In the genomic region with DNA sequence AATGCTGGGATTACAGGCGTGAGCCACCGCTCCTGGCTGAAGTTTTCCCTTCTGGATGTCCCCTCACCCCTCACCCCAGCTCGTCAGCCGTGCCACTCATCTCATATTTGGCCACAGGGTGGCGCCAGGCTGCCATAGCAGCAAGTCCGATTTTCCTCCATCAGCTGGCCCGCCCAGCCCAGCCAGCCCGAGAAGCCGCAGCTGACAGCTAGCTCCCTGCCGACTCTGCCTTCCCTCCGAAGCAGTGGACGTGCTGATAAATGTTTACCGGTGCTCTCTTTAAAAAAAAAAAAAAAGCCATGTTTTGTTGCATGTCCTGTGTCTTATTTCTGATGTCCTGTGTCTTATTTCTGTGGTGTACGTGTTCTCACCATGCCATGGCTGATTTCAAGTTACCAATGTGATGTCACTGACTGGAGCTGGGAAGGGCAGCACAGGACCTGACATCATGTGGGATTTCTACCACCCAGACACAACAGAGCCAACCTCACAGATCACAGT, we compare ENCODE assay signal across 8 cellular contexts. TPM values are rescaled to one million over a fixed set of nuclear protein-coding genes. Genes with fewer than 3 reads are reported as not detected.
DNase-seq lines count a peak whose midpoint lies in the region; ATAC-seq and TF ChIP-seq lines count a peak whose summit lies in the region.

No MANE protein-coding gene starts in this region.

- H3K4me1 Mint-ChIP-seq in activated naive CD8-positive, alpha-beta T cell treated with anti-CD3 and anti-CD28 coated beads, Interleukin-2, amount 10 ng/mL, durations not matched to agents 7 days and 5 days = peaks cover 35% of the 10 kb centered on the region

- H3K9ac ChIP-seq in SU-DHL-6 (ENCODE audit: low read length) = no peak overlapping the region

- peak overlapping the region; percentile 87 for H3K27ac Mint-ChIP-seq in activated naive CD8-positive, alpha-beta T cell treated with anti-CD3 and anti-CD28 coated beads, Interleukin-2, amount 10 ng/mL, durations not matched to agents 7 days and 5 days

- no peak overlapping the region for H3K4me2 ChIP-seq in SU-DHL-6 (ENCODE audit: low read depth, low read length, poor library complexity, severe bottlenecking)

- H3K4me3 Mint-ChIP-seq in activated naive CD8-positive, alpha-beta T cell treated with anti-CD3 and anti-CD28 coated beads, Interleukin-2, amount 10 ng/mL, durations not matched to agents 7 days and 5 days = peak overlapping the region; percentile 28

- H3K9me3 ChIP-seq in SU-DHL-6 (ENCODE audit: insufficient read depth, low read length) (no peaks in the 10 kb centered on the region), psoas muscle (no peaks in the 10 kb centered on the region), upper lobe of right lung (no peaks in the 10 kb centered on the region)

- H2AFZ ChIP-seq in SU-DHL-6 (ENCODE audit: low read depth, low read length, severe bottlenecking) = no peak overlapping the region

- H3K27me3 Mint-ChIP-seq in activated naive CD8-positive, alpha-beta T cell treated with anti-CD3 and anti-CD28 coated beads, Interleukin-2, amount 10 ng/mL, durations not matched to agents 7 days and 5 days = no peaks in the 10 kb centered on the region

- H3K4me3 ChIP-seq in SU-DHL-6 (ENCODE audit: insufficient read depth, low read length, poor library complexity, severe bottlenecking) (no peak overlapping the region), psoas muscle (no peak overlapping the region), upper lobe of right lung (no peak overlapping the region)

- H3F3A ChIP-seq in SU-DHL-6 (ENCODE audit: insufficient read depth) = no peaks in the 10 kb centered on the region

- POLR2A ChIA-PET in activated naive CD8-positive, alpha-beta T cell treated with anti-CD3 and anti-CD28 coated beads, Interleukin-2, amount 10 ng/mL, durations not matched to agents 7 days and 5 days (lab: Charles Lee) = interaction anchor here (0.5 to 5.9 kb wide), 9 partner anchors 11 to 1863 kb away, joined by 3 to 31 read pairs (median 4); partner anchors contain the start of gene HBEGF

- ATAC-seq in GM21717 (IDR thresholded peaks at IDR 0.05; ENCODE audit: unreplicated experiment) (peak; percentile 50), Right ventricle myocardium superior (ENCODE audit: poor library complexity) (peak; percentile 63), psoas muscle (peak; percentile 54 to 64 (median 58)), upper lobe of right lung (peak; percentile 85)
- ATAC-seq in activated naive CD8-positive, alpha-beta T cell treated with anti-CD3 and anti-CD28 coated beads, Interleukin-2, amount 10 ng/mL, durations not matched to agents 7 days and 5 days (ENCODE audit: low read depth) = peak; percentile 51

- H3K36me3 Mint-ChIP-seq in activated naive CD8-positive, alpha-beta T cell treated with anti-CD3 and anti-CD28 coated beads, Interleukin-2, amount 10 ng/mL, durations not matched to agents 7 days and 5 days = peaks cover 11% of the 10 kb centered on the region

- H3K79me2 ChIP-seq in SU-DHL-6 (ENCODE audit: insufficient read depth, low read length) = no peaks in the 10 kb centered on the region

- H3K9me2 ChIP-seq in SU-DHL-6 (replicated peaks; ENCODE audit: insufficient read depth, low read length) = no peaks in the 10 kb centered on the region

- intact Hi-C loops in Right ventricle myocardium superior (cut with DNase I) = loop anchor here (2.0 to 5.0 kb wide), 2 partner anchors 67 to 106 kb away; partner anchors contain the start of gene CYSTM1
- intact Hi-C loops in psoas muscle (cut with DNase I) = loop anchor here (1.0 to 10.0 kb wide), 6 partner anchors 50 to 323 kb away; partner anchors contain the start of gene HBEGF (in 1 of the 2)
- intact Hi-C loops in upper lobe of right lung (cut with DNase I) = loop anchor here (5.0 kb wide), 1 partner anchor 103 kb away; the partner anchor contains the start of gene HBEGF

- in situ Hi-C loops in Caki2 (cut with HindIII; ENCODE audit: low pct_unique_long_range_greater_than_20kb, low sequenced_read_pairs) = no loop called here

- H3K4me1 ChIP-seq in psoas muscle (peaks cover 87% of the 10 kb centered on the region), upper lobe of right lung (peaks cover 53% of the 10 kb centered on the region)

- no peaks in the 10 kb centered on the region for H3K36me3 ChIP-seq in SU-DHL-6 (ENCODE audit: low read length)
- H3K36me3 ChIP-seq in psoas muscle (ENCODE audit: insufficient read depth in 1 of 2, low read depth in 1 of 2) = peaks cover 0 to 21% of the 10 kb centered on the region in 2 donors
- peaks cover 24% of the 10 kb centered on the region for H3K36me3 ChIP-seq in upper lobe of right lung

- no peaks in the 10 kb centered on the region for H4K20me1 ChIP-seq in SU-DHL-6 (ENCODE audit: low read depth, low read length)

- TF ChIP-seq CTCF in SU-DHL-6 (IDR thresholded peaks at IDR 0.05; ENCODE audit: insufficient read depth, low read length, poor library complexity, severe bottlenecking) (peak; percentile 73), psoas muscle (IDR thresholded peaks at IDR 0.05) (peak; percentile 92), upper lobe of right lung (IDR thresholded peaks at IDR 0.05) (peak; percentile 86)

- 5 to 9% (median 8%) methylated on average over 13 to 14 of the region's 14 CpGs for WGBS in psoas muscle, 3 donors

- no peaks in the 10 kb centered on the region for H3K9me3 Mint-ChIP-seq in activated naive CD8-positive, alpha-beta T cell treated with anti-CD3 and anti-CD28 coated beads, Interleukin-2, amount 10 ng/mL, durations not matched to agents 7 days and 5 days

- no peaks in the 10 kb centered on the region for H3K27me3 ChIP-seq in SU-DHL-6 (ENCODE audit: low read length)
- no peaks in the 10 kb centered on the region for H3K27me3 ChIP-seq in psoas muscle (ENCODE audit: insufficient read depth in 3 of 3, low read length in 2 of 3)
- H3K27me3 ChIP-seq in upper lobe of right lung = no peaks in the 10 kb centered on the region

- H3K27ac ChIP-seq in SU-DHL-6 (ENCODE audit: low read depth, low read length) = no peak overlapping the region
- peak overlapping the region; percentile 88 for H3K27ac ChIP-seq in psoas muscle
- H3K27ac ChIP-seq in upper lobe of right lung = peak overlapping the region; percentile 1

- DNase-seq in Caki2 (ENCODE audit: low read depth) (peak; percentile 69), MV-4-11 (lab: John Stamatoyannopoulos, UW) (peak; percentile 81), Right ventricle myocardium superior (peak; percentile 96), psoas muscle (peak; percentile 91 to 95), upper lobe of right lung (peak; percentile 94)
- peak; percentile 84 for DNase-seq in activated naive CD8-positive, alpha-beta T cell treated with anti-CD3 and anti-CD28 coated beads, Interleukin-2, amount 10 ng/mL, durations not matched to agents 7 days and 5 days

RNA-seq across cellular contexts. Expression of gene PFDN1, which starts 58.3 kb away (rescaled TPM):
- 149 and 150 TPM in 2 replicates for total RNA-seq in Caki2 (2014; rRNA removed; shearing (Covaris generic); ENCODE audit: low replicate concordance)
- 10 to 100 TPM; 47.7 to 48.3 TPM for total RNA-seq in activated naive CD8-positive, alpha-beta T cell treated with anti-CD3 and anti-CD28 coated beads, Interleukin-2, amount 10 ng/mL, durations not matched to agents 7 days and 5 days
- total RNA-seq in Right ventricle myocardium superior (68.7 TPM), psoas muscle (10 to 100 TPM; 35.9 to 55.0 (median 42.3) TPM), upper lobe of right lung (54.0 TPM)
- 100 to 1,000 TPM in 1 of 3 donors, 10 to 100 TPM in 2; 84.2 to 115 (median 90.6) TPM for polyA plus RNA-seq in psoas muscle
